Comparison of ENCODE assay signal across 8 cellular contexts in genomic region chr1:151547119-151547899, GRCh38. TPM values are rescaled to one million over a fixed set of nuclear protein-coding genes. Genes with fewer than 3 reads are reported as not detected.
DNase-seq lines count a peak whose midpoint lies in the region; ATAC-seq and TF ChIP-seq lines count a peak whose summit lies in the region.

No MANE protein-coding gene starts in this region.

- H3K9me2 ChIP-seq in Karpas-422 (replicated peaks; ENCODE audit: insufficient read depth, low read length) = no peaks in the 10 kb centered on the region

- no peaks in the 10 kb centered on the region for H3K36me3 ChIP-seq in right lobe of liver
- no peaks in the 10 kb centered on the region for H3K36me3 ChIP-seq in Karpas-422 (ENCODE audit: insufficient read depth, low read length)

- in situ Hi-C loops in KBM-7 (cut with MboI; ENCODE audit: low pct_unique_long_range_greater_than_20kb, low sequenced_read_pairs) = no loop called here

- H4K20me1 ChIP-seq in Karpas-422 (ENCODE audit: insufficient read depth, low read depth, low read length) = no peaks in the 10 kb centered on the region

- H3K4me1 ChIP-seq in right lobe of liver (peaks cover 0 to 13% (median 6%) of the 10 kb centered on the region in 4 donors), Karpas-422 (ENCODE audit: low read length) (no peaks in the 10 kb centered on the region)

- TF ChIP-seq POLR2A in right lobe of liver (IDR thresholded peaks at IDR 0.05) = no peak

- 16% methylated on average over 6 of the region's 7 CpGs for WGBS in right lobe of liver (ENCODE audit: insufficient coverage, low coverage, low lambda C conversion rate, missing lambda C conversion rate)

- H3K4me2 ChIP-seq in Karpas-422 (ENCODE audit: low read depth, low read length, poor library complexity, severe bottlenecking) = no peak overlapping the region

- no peaks in the 10 kb centered on the region for H3K79me2 ChIP-seq in Karpas-422 (ENCODE audit: low read length)

- DNase-seq in A172 (ENCODE audit: low spot score) (peak; percentile 100), KBM-7 (peak; percentile 16), choroid plexus epithelial cell (ENCODE audit: low read depth) (peak; percentile 89), right lobe of liver (peak; percentile 76 to 88 (median 88)), NCI-H2081 treated with DMSO at 0.1 percent for 48 hours (lab: John Stamatoyannopoulos, UW) (no peak), Karpas-422 (no peak)

- no peak overlapping the region for H3K9ac ChIP-seq in Karpas-422 (ENCODE audit: low read length)

- TF ChIP-seq CTCF in choroid plexus epithelial cell (conservative IDR thresholded peaks at IDR 0.05; ENCODE audit: low read depth, low read length) (no peak), right lobe of liver (IDR thresholded peaks at IDR 0.05) (peak in 1 of 4 donors; percentile 7)

- H2AFZ ChIP-seq in Karpas-422 (ENCODE audit: low read length) = no peak overlapping the region

- peak overlapping the region in 2 of 3 donors; percentile 41 to 54 for H3K27ac ChIP-seq in right lobe of liver
- H3K27ac ChIP-seq in Karpas-422 (ENCODE audit: low read length) = no peak overlapping the region

- peak; percentile 95 to 98 (median 96) for ATAC-seq in right lobe of liver
- ATAC-seq in HG02610 (IDR thresholded peaks at IDR 0.05; ENCODE audit: unreplicated experiment) = no peak
- no peak for ATAC-seq in HG03095 (IDR thresholded peaks at IDR 0.05; ENCODE audit: unreplicated experiment)

- no peaks in the 10 kb centered on the region for H3K9me3 ChIP-seq in right lobe of liver
- H3K9me3 ChIP-seq in Karpas-422 (ENCODE audit: low read length) = no peaks in the 10 kb centered on the region

- H3K27me3 ChIP-seq in right lobe of liver (no peaks in the 10 kb centered on the region), Karpas-422 (ENCODE audit: low read length) (no peaks in the 10 kb centered on the region)

- H3K4me3 ChIP-seq in choroid plexus epithelial cell (ENCODE audit: low read depth, low read length) (no peak overlapping the region), right lobe of liver (no peak overlapping the region), Karpas-422 (ENCODE audit: low read length) (no peak overlapping the region)

- intact Hi-C loops in right lobe of liver (cut with DNase I) = loop anchor here in 1 of 2 donors (10.0 kb wide), 1 partner anchor 47 kb away; no protein-coding TSS in a partner anchor

RNA-seq across cellular contexts. Expression of gene TUFT1, which starts 7.2 kb away (rescaled TPM):
- total RNA-seq in A172 (2014; rRNA removed; shearing (Covaris generic)) = 64.3 and 99.0 TPM in 2 replicates
- 1 to 10 TPM; 1.6 to 8.0 (median 3.1) TPM for total RNA-seq in right lobe of liver
- total RNA-seq in Karpas-422 (2014; rRNA removed; shearing (Covaris generic); ENCODE audit: low replicate concordance) = not detected in 2 replicates

RNA-seq across cellular contexts. Expression of gene CGN, which starts 36.1 kb away (rescaled TPM):
- total RNA-seq in A172 (2014; rRNA removed; shearing (Covaris generic)) = 0.93 and 3.2 TPM in 2 replicates
- 10 to 100 TPM; 15.9 to 65.4 (median 38.6) TPM for total RNA-seq in right lobe of liver
- 0.22 TPM in 1 of 2 replicates, not detected in the other for total RNA-seq in Karpas-422 (2014; rRNA removed; shearing (Covaris generic); ENCODE audit: low replicate concordance)

Comparison
In these comparisons a context has a peak if more than half of its experiments do, and no peak if none do; other contexts are left out.
1. DNase-seq: peak in A172 (single experiment), KBM-7 (single experiment), choroid plexus epithelial cell (single experiment) and right lobe of liver (3 of 3); none in NCI-H2081 treated with DMSO at 0.1 percent for 48 hours (single experiment) and Karpas-422 (single experiment).
2. ATAC-seq: peak in right lobe of liver (4 of 4); none in HG02610 (single experiment) and HG03095 (single experiment).